Comparison of ENCODE assay signal across 30 cellular contexts in the genomic region with DNA sequence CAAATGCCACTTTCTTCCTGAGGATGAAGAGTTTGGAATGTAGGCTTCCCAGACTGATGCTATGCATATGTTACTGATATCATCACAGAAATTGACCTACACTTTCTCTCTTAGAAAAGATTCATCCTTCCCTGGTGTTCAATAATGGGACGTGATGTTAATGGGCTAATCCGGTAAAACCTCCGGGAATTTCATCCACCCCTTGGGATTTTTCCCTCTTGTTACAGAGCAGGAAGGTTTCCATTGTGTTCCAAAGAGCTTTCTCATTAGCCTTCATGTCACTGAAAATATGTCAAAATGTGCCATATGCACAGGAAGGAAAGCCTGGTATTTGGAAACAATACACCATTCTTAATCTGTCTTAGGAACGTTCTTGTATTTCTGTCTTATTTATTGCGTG. TPM values are rescaled to one million over a fixed set of nuclear protein-coding genes. Genes with fewer than 3 reads are reported as not detected.
"Had no signal": no experiment of that assay in that cellular context is flagged by ENCODE, and none has a peak within 500 bp of the region (broad histone marks: within the 10 kb centered on the region; RNA-seq: fewer than 3 reads in every experiment).

No MANE protein-coding gene starts in this region.

- ATAC-seq: activated CD4-positive, alpha-beta T cell treated with anti-CD3 and anti-CD28 coated beads for 36 hours; activated CD8-positive, alpha-beta T cell treated with anti-CD3 and anti-CD28 coated beads for 36 hours; activated T-cell treated with anti-CD3 and anti-CD28 coated beads, Interleukin-2, amount 50 U/mL, for 4 hours; Panc1; Right ventricle myocardium inferior; T-cell had no signal

- H3K27ac Mint-ChIP-seq: activated CD4-positive, alpha-beta T cell treated with anti-CD3 and anti-CD28 coated beads for 36 hours; activated CD8-positive, alpha-beta T cell treated with anti-CD3 and anti-CD28 coated beads for 36 hours; activated naive CD8-positive, alpha-beta T cell treated with anti-CD3 and anti-CD28 coated beads, Interleukin-2, amount 10 ng/mL, durations not matched to agents 7 days and 5 days; activated T-helper 2 cell treated with anti-CD3 and anti-CD28 coated beads, Interferon-gamma antibody, Interleukin-2, Interleukin-4, amounts not matched to agents 10 μg/mL and 5 μg/mL and 100 μg/mL, durations not matched to agents 14 hours and 24 hours and 36 hours; T-cell had no signal

- H3K4me3 Mint-ChIP-seq: activated CD4-positive, alpha-beta T cell treated with anti-CD3 and anti-CD28 coated beads for 36 hours; activated CD8-positive, alpha-beta T cell treated with anti-CD3 and anti-CD28 coated beads for 36 hours; activated naive CD8-positive, alpha-beta T cell treated with anti-CD3 and anti-CD28 coated beads, Interleukin-2, amount 10 ng/mL, durations not matched to agents 7 days and 5 days; activated T-cell treated with anti-CD3 and anti-CD28 coated beads, Interleukin-2, amount 50 U/mL, for 4 hours; T-cell had no signal

- H3K4me1 ChIP-seq: adrenal gland, breast epithelium had no signal

- H3K36me3 ChIP-seq: adrenal gland, breast epithelium had no signal

- H3K9me3 ChIP-seq: adrenal gland, breast epithelium had no signal

- H3K9me3 Mint-ChIP-seq: activated CD8-positive, alpha-beta T cell treated with anti-CD3 and anti-CD28 coated beads for 36 hours; activated naive CD8-positive, alpha-beta T cell treated with anti-CD3 and anti-CD28 coated beads, Interleukin-2, amount 10 ng/mL, durations not matched to agents 7 days and 5 days; activated T-cell treated with anti-CD3 and anti-CD28 coated beads, Interleukin-2, amount 50 U/mL, for 4 hours; activated T-helper 2 cell treated with anti-CD3 and anti-CD28 coated beads, Interferon-gamma antibody, Interleukin-2, Interleukin-4, amounts not matched to agents 10 μg/mL and 5 μg/mL and 100 μg/mL, durations not matched to agents 14 hours and 24 hours and 36 hours; T-cell had no signal

- H3K27me3 Mint-ChIP-seq: activated CD8-positive, alpha-beta T cell treated with anti-CD3 and anti-CD28 coated beads for 36 hours; activated naive CD8-positive, alpha-beta T cell treated with anti-CD3 and anti-CD28 coated beads, Interleukin-2, amount 10 ng/mL, durations not matched to agents 7 days and 5 days; T-cell had no signal

- H3K27me3 ChIP-seq: adrenal gland, breast epithelium had no signal

- H3K27ac ChIP-seq: adrenal gland, breast epithelium, SK-N-MC, VCaP had no signal

- H3K36me3 Mint-ChIP-seq: activated naive CD8-positive, alpha-beta T cell treated with anti-CD3 and anti-CD28 coated beads, Interleukin-2, amount 10 ng/mL, durations not matched to agents 7 days and 5 days; T-cell had no signal

- DNase-seq: activated CD4-positive, alpha-beta T cell treated with anti-CD3 and anti-CD28 coated beads for 36 hours; activated CD4-positive, alpha-beta T cell treated with anti-CD3 and anti-CD28 coated beads, Interleukin-2, amount 50 U/mL, for 1 hour; activated CD4-positive, CD25-positive, alpha-beta regulatory T cell; activated CD8-positive, alpha-beta T cell treated with anti-CD3 and anti-CD28 coated beads for 36 hours; activated naive CD4-positive, alpha-beta T cell treated with anti-CD3 and anti-CD28 coated beads, Interleukin-2, amount 50 U/mL, for 16 hours; activated naive CD8-positive, alpha-beta T cell treated with anti-CD3 and anti-CD28 coated beads, Interleukin-2, amount 10 ng/mL, durations not matched to agents 7 days and 5 days; activated T-cell treated with anti-CD3 and anti-CD28 coated beads, Interleukin-2, amount 50 U/mL, for 4 hours; adrenal gland; aorta; central memory CD4-positive, alpha-beta T cell; MM.1S; NCI-H1105; NCI-H1436 treated with DMSO at 0.1 percent for 48 hours; NCI-H187; NCI-H2081; NCI-H2227 treated with DMSO at 0.1 percent for 48 hours; NCI-H446 treated with DMSO at 0.1 percent for 48 hours; NCI-H524 treated with DMSO at 0.1 percent for 48 hours; NCI-H774; NK-92 treated with Interleukin-12 subunit alpha and Interleukin-12 subunit beta, amount 100 ng/mL, for 24 hours; OCI-M1; RPMI8226; T-cell had no signal

- H3K4me3 ChIP-seq: adrenal gland, breast epithelium, SK-N-MC had no signal

RNA-seq across cellular contexts. Expression of a gene that starts 20.7 kb away (rescaled TPM):
- total RNA-seq: T-helper 2 cell treated with Interferon-gamma antibody and Interleukin-4, amounts not matched to agents 100 ng/mL and 5 ng/mL, for 36 hours had no signal
